ENCODE assay signal across 8 cellular contexts in genomic region chr3:191329654-191330308, GRCh38. TPM values are rescaled to one million over a fixed set of nuclear protein-coding genes. Genes with fewer than 3 reads are reported as not detected.
DNase-seq lines count a peak whose midpoint lies in the region; ATAC-seq and TF ChIP-seq lines count a peak whose summit lies in the region.

No MANE protein-coding gene starts in this region.

- H3K4me1 ChIP-seq in duodenal mucosa (ENCODE audit: control insufficient read depth in 1 of 2, insufficient read depth in 2 of 2, low read length in 2 of 2): peaks cover 3 to 31% of the 10 kb centered on the region in 2 donors
- H3K4me1 ChIP-seq in lower lobe of right lung: peaks cover 36% of the 10 kb centered on the region

- ATAC-seq in GM21529 (IDR thresholded peaks at IDR 0.05; ENCODE audit: unreplicated experiment) (peak; percentile 22), lower lobe of right lung (peak; percentile 79 to 84)

- no peaks in the 10 kb centered on the region for H3K9me3 ChIP-seq in duodenal mucosa (ENCODE audit: control insufficient read depth in 1 of 2, low read length in 2 of 2)
- no peaks in the 10 kb centered on the region for H3K9me3 ChIP-seq in lower lobe of right lung

- H3K36me3 ChIP-seq in duodenal mucosa (ENCODE audit: control insufficient read depth in 1 of 2, insufficient read depth in 2 of 2, low read length in 2 of 2): no peaks in the 10 kb centered on the region
- H3K36me3 ChIP-seq in lower lobe of right lung: no peaks in the 10 kb centered on the region

- no peak for TF ChIP-seq CTCF in lower lobe of right lung (IDR thresholded peaks at IDR 0.05)

- peak overlapping the region; percentile 45 to 70 for H3K9ac ChIP-seq in duodenal mucosa (ENCODE audit: low read depth in 1 of 2, low read length in 2 of 2)

- intact Hi-C loops in lower lobe of right lung (cut with DNase I): no loop called here

- H3K27ac ChIP-seq in duodenal mucosa (ENCODE audit: low read depth, low read length): peak overlapping the region; percentile 86
- peak overlapping the region; percentile 92 for H3K27ac ChIP-seq in lower lobe of right lung
- H3K27ac ChIP-seq in temporal lobe (ENCODE audit: low read depth, low read length): peak overlapping the region; percentile 64

- H3K27me3 ChIP-seq in duodenal mucosa (ENCODE audit: control insufficient read depth in 1 of 2, insufficient read depth in 2 of 2, low read length in 2 of 2) (no peaks in the 10 kb centered on the region), lower lobe of right lung (ENCODE audit: low read depth) (no peaks in the 10 kb centered on the region)

- H3K4me3 ChIP-seq in duodenal mucosa (ENCODE audit: low read depth in 1 of 2, low read length in 2 of 2) (peak overlapping the region; percentile 73 to 85), lower lobe of right lung (peak overlapping the region; percentile 73)

- DNase-seq in NCI-H1417 (lab: John Stamatoyannopoulos, UW): peak in 2 of 3 experiments; percentile 38 to 86
- no peak for DNase-seq in NCI-H1417 treated with DMSO at 0.1 percent for 48 hours (lab: John Stamatoyannopoulos, UW)
- peak; percentile 68 for DNase-seq in HT1080 (ENCODE audit: low read depth)
- DNase-seq in T-helper 1 cell: peak in 3 of 5 donors; percentile 5 to 35 (median 13)
- peak; percentile 71 for DNase-seq in lower lobe of right lung

RNA-seq across cellular contexts. Expression of gene UTS2B, which starts 0.5 kb away (rescaled TPM):
- total RNA-seq in HT1080 (2014; rRNA removed; shearing (Covaris generic)): 0.16 and 0.73 TPM in 2 replicates
- 0.27 and 1.2 TPM in 2 replicates for polyA plus RNA-seq in HT1080 (2015; cell fraction: cytosol; rRNA removed)
- 0.40 and 5.0 TPM in 2 replicates for polyA plus RNA-seq in HT1080 (2015; cell fraction: nucleus; rRNA removed)
- total RNA-seq in lower lobe of right lung (0.44 TPM), temporal lobe (not detected)

RNA-seq across cellular contexts. Expression of gene CCDC50, which starts 0.6 kb away (rescaled TPM):
- 119 and 131 TPM in 2 replicates for total RNA-seq in HT1080 (2014; rRNA removed; shearing (Covaris generic))
- 94.2 and 105 TPM in 2 replicates for polyA plus RNA-seq in HT1080 (2015; cell fraction: cytosol; rRNA removed)
- 54.2 and 69.6 TPM in 2 replicates for polyA plus RNA-seq in HT1080 (2015; cell fraction: nucleus; rRNA removed)
- total RNA-seq in lower lobe of right lung: 66.5 TPM
- 91.0 TPM for total RNA-seq in temporal lobe
